Comparison of ENCODE assay signal across 32 cellular contexts in genomic region chr3:58664611-58665010, GRCh38. TPM values are rescaled to one million over a fixed set of nuclear protein-coding genes. Genes with fewer than 3 reads are reported as not detected.
"Had no signal": no experiment of that assay in that cellular context is flagged by ENCODE, and none has a peak within 500 bp of the region (broad histone marks: within the 10 kb centered on the region; RNA-seq: fewer than 3 reads in every experiment).

No MANE protein-coding gene starts in this region.

- ATAC-seq: activated CD4-positive, alpha-beta T cell treated with anti-CD3 and anti-CD28 coated beads for 36 hours; activated T-cell treated with anti-CD3 and anti-CD28 coated beads, Interleukin-2, amount 50 U/mL, for 72 hours; Panc1 had no signal

- H3K36me3 ChIP-seq: brain microvascular endothelial cell, cardiac muscle cell, SJCRH30 had no signal

- H3K27ac ChIP-seq: brain microvascular endothelial cell, cardiac muscle cell, RWPE1, SJCRH30, VCaP had no signal

- DNase-seq: activated CD4-positive, alpha-beta memory T cell treated with anti-CD3 and anti-CD28 coated beads, Interleukin-2, amount 10 ng/mL, durations not matched to agents 7 days and 5 days; activated CD4-positive, alpha-beta T cell treated with anti-CD3 and anti-CD28 coated beads for 36 hours; activated CD4-positive, alpha-beta T cell treated with anti-CD3 and anti-CD28 coated beads, Interleukin-2, amount 50 U/mL, for 1 hour; activated CD4-positive, CD25-positive, alpha-beta regulatory T cell; activated CD8-positive, alpha-beta memory T cell treated with anti-CD3 and anti-CD28 coated beads, Interleukin-2, amount 50 U/mL, for 4 hours; activated gamma-delta T cell treated with Interleukin-2 at 50 U/mL for 16 hours; activated naive CD4-positive, alpha-beta T cell treated with anti-CD3 and anti-CD28 coated beads, Interleukin-2, amount 10 ng/mL, durations not matched to agents 7 days and 5 days; activated naive CD8-positive, alpha-beta T cell treated with anti-CD3 and anti-CD28 coated beads for 36 hours; activated T-cell treated with anti-CD3 and anti-CD28 coated beads, Interleukin-2, amount 50 U/mL, for 72 hours; brain microvascular endothelial cell; Kasumi-1; KBM-7; NCI-H1048; NCI-H146; NCI-H187 treated with DMSO at 0.1 percent for 48 hours; NCI-H2081 treated with DMSO at 0.1 percent for 48 hours; NCI-H2171 treated with DMSO at 0.1 percent for 48 hours; NCI-H226; NCI-H526 treated with DMSO at 0.1 percent for 48 hours; NCI-H82; Right ventricle myocardium superior; SJCRH30; SK-N-SH; T-helper 1 cell had no signal

- H3K9me3 ChIP-seq: SJCRH30, SK-N-SH had no signal

- H3K4me3 ChIP-seq: cardiac muscle cell, SJCRH30 had no signal

- H3K4me1 ChIP-seq: SJCRH30 had no signal

- H3K27me3 ChIP-seq: brain microvascular endothelial cell, SJCRH30 had no signal

RNA-seq across cellular contexts. Expression of gene FAM3D, which starts 2.0 kb away (rescaled TPM):
- total RNA-seq: activated CD4-positive, alpha-beta memory T cell treated with anti-CD3 and anti-CD28 coated beads, Interleukin-2, amount 10 ng/mL, durations not matched to agents 7 days and 5 days; activated CD4-positive, alpha-beta T cell treated with anti-CD3 and anti-CD28 coated beads for 36 hours; activated naive CD8-positive, alpha-beta T cell treated with anti-CD3 and anti-CD28 coated beads for 36 hours; activated T-cell treated with anti-CD3 and anti-CD28 coated beads, Interleukin-2, amount 50 U/mL, for 72 hours; activated T-helper 2 cell treated with anti-CD3 and anti-CD28 coated beads, Interferon-gamma antibody, Interleukin-2, Interleukin-4, amounts not matched to agents 10 μg/mL and 5 μg/mL and 100 μg/mL, durations not matched to agents 14 hours and 24 hours and 36 hours; NCI-H460; OCI-LY7; Right ventricle myocardium superior; SJCRH30; T-helper 2 cell treated with Interferon-gamma antibody and Interleukin-4, amounts not matched to agents 100 ng/mL and 5 ng/mL, for 36 hours had no signal
- polyA plus RNA-seq: cardiac muscle cell, SK-N-SH had no signal
